15 cellular contexts compared by ENCODE assay signal in genomic region chr4:169582203-169582602, GRCh38. TPM values are rescaled to one million over a fixed set of nuclear protein-coding genes. Genes with fewer than 3 reads are reported as not detected.
A peak's percentile ranks its signal among the peaks of the same experiment; 100 is the strongest.
DNase-seq lines count a peak whose midpoint lies in the region; ATAC-seq and TF ChIP-seq lines count a peak whose summit lies in the region.
"Had no signal": no experiment of that assay in that cellular context is flagged by ENCODE, and none has a peak within 500 bp of the region (broad histone marks: within the 10 kb centered on the region; RNA-seq: fewer than 3 reads in every experiment).

No MANE protein-coding gene starts in this region.

- H3K4me3 ChIP-seq in dorsolateral prefrontal cortex: no peak overlapping the region

- H3K27ac ChIP-seq in dorsolateral prefrontal cortex: no peak overlapping the region
- H3K27ac ChIP-seq: VCaP had no signal

- no peaks in the 10 kb centered on the region for H3K27me3 ChIP-seq in dorsolateral prefrontal cortex
- H3K27me3 ChIP-seq: BE2C had no signal

- intact Hi-C loops in dorsolateral prefrontal cortex (cut with DNase I): no loop called here

- TF ChIP-seq CTCF in dorsolateral prefrontal cortex (IDR thresholded peaks at IDR 0.05 in 54 of 56, conservative IDR thresholded peaks at IDR 0.05 in 2 of 56; ENCODE audit: low read depth in 1 of 56, partially characterized antibody in 56 of 56): no peak

- peak; percentile 64 for ATAC-seq in GM18499 (IDR thresholded peaks at IDR 0.05; ENCODE audit: insufficient read depth, unreplicated experiment)
- peak; percentile 92 for ATAC-seq in GM19455 (IDR thresholded peaks at IDR 0.05; ENCODE audit: unreplicated experiment)
- ATAC-seq in HG02870 (IDR thresholded peaks at IDR 0.05; ENCODE audit: unreplicated experiment): peak; percentile 99
- peak; percentile 76 for ATAC-seq in HG03575 (IDR thresholded peaks at IDR 0.05; ENCODE audit: extremely low read depth, insufficient number of reproducible peaks, low FRiP score, unreplicated experiment)
- no peak for ATAC-seq in GM19324 (IDR thresholded peaks at IDR 0.05; ENCODE audit: low FRiP score, unreplicated experiment)
- ATAC-seq: Right ventricle myocardium inferior had no signal

- DNase-seq in AML-193 (lab: John Stamatoyannopoulos, UW): no peak
- no peak for DNase-seq in dorsolateral prefrontal cortex
- no peak for DNase-seq in NCI-H1105 (lab: John Stamatoyannopoulos, UW)
- DNase-seq: BE2C; HFFc6; NCI-H510A; stimulated activated CD4-positive, alpha-beta T cell treated with anti-CD3 and anti-CD28 coated beads, Interleukin-15, amount 100 ng/mL, for 24 hours; stimulated activated naive CD4-positive, alpha-beta T cell treated with Interleukin-2 at 50 U/mL for 16 hours had no signal

RNA-seq across cellular contexts. Expression of gene NEK1, which starts 30.2 kb away (rescaled TPM):
- total RNA-seq in dorsolateral prefrontal cortex: 10 to 100 TPM; 23.1 to 47.6 (median 32.4) TPM

RNA-seq across cellular contexts. Expression of gene CLCN3, which starts 38.2 kb away (rescaled TPM):
- 100 to 1,000 TPM in 16 of 120 experiments, 10 to 100 TPM in 104; 60.7 to 119 (median 90.2) TPM for total RNA-seq in dorsolateral prefrontal cortex
